In genomic region chr9:27945386-27945785, GRCh38 we compare ENCODE assay signal across 1 cellular context.
TF ChIP-seq lines count a peak whose summit lies in the region.

No MANE protein-coding gene starts in this region.

TF ChIP-seq in GM23338, 12 proteins besides CTCF, POLR2A, EP300 and RAD21 (continued from another document):
- TF ChIP-seq, protein P1, sequence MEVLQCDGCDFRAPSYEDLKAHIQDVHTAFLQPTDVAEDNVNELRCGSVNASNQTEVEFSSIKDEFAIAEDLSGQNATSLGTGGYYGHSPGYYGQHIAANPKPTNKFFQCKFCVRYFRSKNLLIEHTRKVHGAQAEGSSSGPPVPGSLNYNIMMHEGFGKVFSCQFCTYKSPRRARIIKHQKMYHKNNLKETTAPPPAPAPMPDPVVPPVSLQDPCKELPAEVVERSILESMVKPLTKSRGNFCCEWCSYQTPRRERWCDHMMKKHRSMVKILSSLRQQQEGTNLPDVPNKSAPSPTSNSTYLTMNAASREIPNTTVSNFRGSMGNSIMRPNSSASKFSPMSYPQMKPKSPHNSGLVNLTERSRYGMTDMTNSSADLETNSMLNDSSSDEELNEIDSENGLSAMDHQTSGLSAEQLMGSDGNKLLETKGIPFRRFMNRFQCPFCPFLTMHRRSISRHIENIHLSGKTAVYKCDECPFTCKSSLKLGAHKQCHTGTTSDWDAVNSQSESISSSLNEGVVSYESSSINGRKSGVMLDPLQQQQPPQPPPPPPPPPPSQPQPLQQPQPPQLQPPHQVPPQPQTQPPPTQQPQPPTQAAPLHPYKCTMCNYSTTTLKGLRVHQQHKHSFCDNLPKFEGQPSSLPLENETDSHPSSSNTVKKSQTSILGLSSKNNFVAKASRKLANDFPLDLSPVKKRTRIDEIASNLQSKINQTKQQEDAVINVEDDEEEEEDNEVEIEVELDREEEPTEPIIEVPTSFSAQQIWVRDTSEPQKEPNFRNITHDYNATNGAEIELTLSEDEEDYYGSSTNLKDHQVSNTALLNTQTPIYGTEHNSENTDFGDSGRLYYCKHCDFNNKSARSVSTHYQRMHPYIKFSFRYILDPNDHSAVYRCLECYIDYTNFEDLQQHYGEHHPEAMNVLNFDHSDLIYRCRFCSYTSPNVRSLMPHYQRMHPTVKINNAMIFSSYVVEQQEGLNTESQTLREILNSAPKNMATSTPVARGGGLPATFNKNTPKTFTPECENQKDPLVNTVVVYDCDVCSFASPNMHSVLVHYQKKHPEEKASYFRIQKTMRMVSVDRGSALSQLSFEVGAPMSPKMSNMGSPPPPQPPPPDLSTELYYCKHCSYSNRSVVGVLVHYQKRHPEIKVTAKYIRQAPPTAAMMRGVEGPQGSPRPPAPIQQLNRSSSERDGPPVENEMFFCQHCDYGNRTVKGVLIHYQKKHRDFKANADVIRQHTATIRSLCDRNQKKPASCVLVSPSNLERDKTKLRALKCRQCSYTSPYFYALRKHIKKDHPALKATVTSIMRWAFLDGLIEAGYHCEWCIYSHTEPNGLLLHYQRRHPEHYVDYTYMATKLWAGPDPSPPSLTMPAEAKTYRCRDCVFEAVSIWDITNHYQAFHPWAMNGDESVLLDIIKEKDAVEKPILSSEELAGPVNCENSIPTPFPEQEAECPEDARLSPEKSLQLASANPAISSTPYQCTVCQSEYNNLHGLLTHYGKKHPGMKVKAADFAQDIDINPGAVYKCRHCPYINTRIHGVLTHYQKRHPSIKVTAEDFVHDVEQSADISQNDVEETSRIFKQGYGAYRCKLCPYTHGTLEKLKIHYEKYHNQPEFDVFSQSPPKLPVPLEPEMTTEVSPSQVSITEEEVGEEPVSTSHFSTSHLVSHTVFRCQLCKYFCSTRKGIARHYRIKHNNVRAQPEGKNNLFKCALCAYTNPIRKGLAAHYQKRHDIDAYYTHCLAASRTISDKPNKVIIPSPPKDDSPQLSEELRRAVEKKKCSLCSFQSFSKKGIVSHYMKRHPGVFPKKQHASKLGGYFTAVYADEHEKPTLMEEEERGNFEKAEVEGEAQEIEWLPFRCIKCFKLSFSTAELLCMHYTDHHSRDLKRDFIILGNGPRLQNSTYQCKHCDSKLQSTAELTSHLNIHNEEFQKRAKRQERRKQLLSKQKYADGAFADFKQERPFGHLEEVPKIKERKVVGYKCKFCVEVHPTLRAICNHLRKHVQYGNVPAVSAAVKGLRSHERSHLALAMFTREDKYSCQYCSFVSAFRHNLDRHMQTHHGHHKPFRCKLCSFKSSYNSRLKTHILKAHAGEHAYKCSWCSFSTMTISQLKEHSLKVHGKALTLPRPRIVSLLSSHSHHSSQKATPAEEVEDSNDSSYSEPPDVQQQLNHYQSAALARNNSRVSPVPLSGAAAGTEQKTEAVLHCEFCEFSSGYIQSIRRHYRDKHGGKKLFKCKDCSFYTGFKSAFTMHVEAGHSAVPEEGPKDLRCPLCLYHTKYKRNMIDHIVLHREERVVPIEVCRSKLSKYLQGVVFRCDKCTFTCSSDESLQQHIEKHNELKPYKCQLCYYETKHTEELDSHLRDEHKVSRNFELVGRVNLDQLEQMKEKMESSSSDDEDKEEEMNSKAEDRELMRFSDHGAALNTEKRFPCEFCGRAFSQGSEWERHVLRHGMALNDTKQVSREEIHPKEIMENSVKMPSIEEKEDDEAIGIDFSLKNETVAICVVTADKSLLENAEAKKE (CRISPR knock-in tag; IDR thresholded peaks at IDR 0.05), result no peak
- TF ChIP-seq, protein P2, sequence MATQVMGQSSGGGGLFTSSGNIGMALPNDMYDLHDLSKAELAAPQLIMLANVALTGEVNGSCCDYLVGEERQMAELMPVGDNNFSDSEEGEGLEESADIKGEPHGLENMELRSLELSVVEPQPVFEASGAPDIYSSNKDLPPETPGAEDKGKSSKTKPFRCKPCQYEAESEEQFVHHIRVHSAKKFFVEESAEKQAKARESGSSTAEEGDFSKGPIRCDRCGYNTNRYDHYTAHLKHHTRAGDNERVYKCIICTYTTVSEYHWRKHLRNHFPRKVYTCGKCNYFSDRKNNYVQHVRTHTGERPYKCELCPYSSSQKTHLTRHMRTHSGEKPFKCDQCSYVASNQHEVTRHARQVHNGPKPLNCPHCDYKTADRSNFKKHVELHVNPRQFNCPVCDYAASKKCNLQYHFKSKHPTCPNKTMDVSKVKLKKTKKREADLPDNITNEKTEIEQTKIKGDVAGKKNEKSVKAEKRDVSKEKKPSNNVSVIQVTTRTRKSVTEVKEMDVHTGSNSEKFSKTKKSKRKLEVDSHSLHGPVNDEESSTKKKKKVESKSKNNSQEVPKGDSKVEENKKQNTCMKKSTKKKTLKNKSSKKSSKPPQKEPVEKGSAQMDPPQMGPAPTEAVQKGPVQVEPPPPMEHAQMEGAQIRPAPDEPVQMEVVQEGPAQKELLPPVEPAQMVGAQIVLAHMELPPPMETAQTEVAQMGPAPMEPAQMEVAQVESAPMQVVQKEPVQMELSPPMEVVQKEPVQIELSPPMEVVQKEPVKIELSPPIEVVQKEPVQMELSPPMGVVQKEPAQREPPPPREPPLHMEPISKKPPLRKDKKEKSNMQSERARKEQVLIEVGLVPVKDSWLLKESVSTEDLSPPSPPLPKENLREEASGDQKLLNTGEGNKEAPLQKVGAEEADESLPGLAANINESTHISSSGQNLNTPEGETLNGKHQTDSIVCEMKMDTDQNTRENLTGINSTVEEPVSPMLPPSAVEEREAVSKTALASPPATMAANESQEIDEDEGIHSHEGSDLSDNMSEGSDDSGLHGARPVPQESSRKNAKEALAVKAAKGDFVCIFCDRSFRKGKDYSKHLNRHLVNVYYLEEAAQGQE (IDR thresholded peaks at IDR 0.05; ENCODE audit: unreplicated experiment), result no peak
- TF ChIP-seq ZNF331 (CRISPR knock-in tag; IDR thresholded peaks at IDR 0.05; ENCODE audit: low read depth) (no peak), EZH2phosphoT487 (IDR thresholded peaks at IDR 0.05; ENCODE audit: unreplicated experiment) (no peak), CREB1 (CRISPR knock-in tag; IDR thresholded peaks at IDR 0.05; ENCODE audit: low read depth) (no peak), JUNB (IDR thresholded peaks at IDR 0.05; ENCODE audit: unreplicated experiment) (no peak), STAT1 (IDR thresholded peaks at IDR 0.05; ENCODE audit: unreplicated experiment) (no peak)
TF ChIP-seq in GM23338: peak in this region for 0.
